Comparison of ENCODE assay signal across 8 cellular contexts in the genomic region with DNA sequence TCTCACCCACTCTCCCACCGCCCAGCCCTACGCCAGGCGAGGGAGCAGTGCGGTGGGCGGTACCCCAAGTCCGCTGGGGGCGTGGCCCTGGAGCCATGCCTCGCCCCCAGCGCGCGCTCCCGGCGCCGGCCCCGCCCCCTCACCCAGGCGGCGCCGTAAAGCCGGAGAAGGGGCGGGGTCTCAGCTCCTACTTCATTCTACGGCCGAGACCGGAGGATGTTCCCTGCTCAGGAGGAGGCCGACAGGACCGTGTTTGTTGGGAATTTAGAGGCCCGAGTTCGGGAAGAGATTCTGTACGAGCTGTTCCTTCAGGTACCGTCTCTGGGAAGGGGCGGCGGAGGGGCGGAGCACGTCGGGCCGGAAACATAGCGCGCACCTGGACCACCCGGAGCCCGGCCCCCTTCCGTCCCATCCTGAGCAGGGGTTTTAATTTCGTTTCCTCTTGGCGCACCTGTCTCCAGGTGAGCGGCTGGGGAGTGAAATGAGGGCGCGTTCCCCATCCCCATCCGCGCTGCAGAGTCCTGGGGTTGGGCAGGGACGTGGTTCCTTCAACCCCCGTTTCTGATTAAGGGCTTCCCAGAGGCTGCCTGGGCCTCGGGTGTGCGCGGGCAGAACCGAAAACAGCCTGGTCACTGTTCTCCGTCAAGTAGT.
DNase-seq lines count a peak whose midpoint lies in the region; ATAC-seq and TF ChIP-seq lines count a peak whose summit lies in the region.

A gene with protein sequence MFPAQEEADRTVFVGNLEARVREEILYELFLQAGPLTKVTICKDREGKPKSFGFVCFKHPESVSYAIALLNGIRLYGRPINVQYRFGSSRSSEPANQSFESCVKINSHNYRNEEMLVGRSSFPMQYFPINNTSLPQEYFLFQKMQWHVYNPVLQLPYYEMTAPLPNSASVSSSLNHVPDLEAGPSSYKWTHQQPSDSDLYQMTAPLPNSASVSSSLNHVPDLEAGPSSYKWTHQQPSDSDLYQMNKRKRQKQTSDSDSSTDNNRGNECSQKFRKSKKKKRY (plus strand): TSS at position 187 of the 651 bp plus-strand sequence. CDS start 30 bp downstream, at position 217.

- in situ Hi-C loops in GM13976 (cut with MboI; ENCODE audit: low sequenced_read_pairs, unreplicated experiment), result no loop called here

- ATAC-seq in HG02798 (IDR thresholded peaks at IDR 0.05; ENCODE audit: poor library complexity, unreplicated experiment), result peak; percentile 97

- no peak for TF ChIP-seq CTCF in GM13976 (IDR thresholded peaks at IDR 0.05; ENCODE audit: borderline replicate concordance, control extremely low read depth, extremely low read depth, insufficient read depth, missing control alignments)
- TF ChIP-seq CTCF in choroid plexus epithelial cell (conservative IDR thresholded peaks at IDR 0.05; ENCODE audit: low read depth, low read length), result no peak

- peak within 1 kb of the TSS; percentile 65 for H3K4me3 ChIP-seq in choroid plexus epithelial cell (ENCODE audit: low read depth, low read length)

- DNase-seq in GM13976 (ENCODE audit: low spot score), result peak; percentile 80
- DNase-seq in NCI-H2107 treated with DMSO at 0.1 percent for 48 hours (lab: John Stamatoyannopoulos, UW; ENCODE audit: unreplicated experiment), result peak; percentile 63
- peak; percentile 64 to 70 for DNase-seq in activated CD4-positive, alpha-beta T cell treated with anti-CD3 and anti-CD28 coated beads for 24 hours (ENCODE audit: low read depth in 2 of 2)
- DNase-seq in choroid plexus epithelial cell (ENCODE audit: low read depth), result peak; percentile 53
- DNase-seq in left kidney (ENCODE audit: low read depth, low spot score), result peak; percentile 94
- DNase-seq in stimulated activated CD4-positive, alpha-beta T cell treated with anti-CD3 and anti-CD28 coated beads, Interleukin-1b, Interleukin-23, amount 100 ng/mL, for 4 hours (ENCODE audit: low read depth in 2 of 2), result peak; percentile 78 to 83
- DNase-seq in RKO (ENCODE audit: low spot score), result no peak
